ENCODE assay signal across 7 cellular contexts in the genomic region with DNA sequence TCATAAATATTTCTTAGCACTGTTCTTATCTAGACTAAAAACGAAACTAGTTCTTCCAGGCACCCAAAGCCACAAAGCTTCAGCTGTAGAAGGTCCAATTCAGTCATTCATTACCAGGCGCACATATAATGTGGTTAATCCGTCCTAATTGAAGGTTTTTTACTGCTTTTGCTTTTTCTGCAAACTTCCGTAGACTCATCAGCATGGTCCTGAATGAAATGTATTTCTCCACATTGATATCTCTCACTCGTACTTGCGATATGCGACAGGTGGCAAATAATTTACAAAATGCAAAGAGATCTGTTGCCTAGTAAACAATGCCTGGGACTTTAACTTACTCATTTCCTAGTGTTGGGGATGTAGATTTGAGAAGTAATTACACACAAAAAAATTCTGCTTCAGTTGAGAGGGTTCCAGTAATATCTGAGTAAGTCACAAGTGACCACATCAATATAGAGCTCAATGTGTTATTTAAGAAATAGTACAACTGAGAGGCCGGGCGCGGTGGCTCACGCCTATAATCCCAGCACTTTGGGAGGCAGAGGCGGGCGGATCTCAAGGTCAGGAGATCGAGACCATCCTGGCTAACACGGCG.
A peak's percentile ranks its signal among the peaks of the same experiment; 100 is the strongest.
DNase-seq lines count a peak whose midpoint lies in the region; ATAC-seq and TF ChIP-seq lines count a peak whose summit lies in the region.

No MANE protein-coding gene starts in this region.

- peak in 1 of 3 donors; percentile 29 for DNase-seq in Peyer's patch
- DNase-seq in mucosa of descending colon: peak; percentile 28 to 53 (median 28)
- DNase-seq in NCI-H748 treated with DMSO at 0.1 percent for 48 hours (lab: John Stamatoyannopoulos, UW): no peak
- DNase-seq in activated CD8-positive, alpha-beta memory T cell treated with anti-CD3 and anti-CD28 coated beads, Interleukin-2, amount 50 U/mL, for 4 hours: no peak
- no peak for DNase-seq in NCI-H1417 (lab: John Stamatoyannopoulos, UW)

- TF ChIP-seq CTCF in Peyer's patch (IDR thresholded peaks at IDR 0.05): no peak
- TF ChIP-seq CTCF in mucosa of descending colon (IDR thresholded peaks at IDR 0.05): no peak

- H3K4me3 ChIP-seq in Peyer's patch (peak overlapping the region; percentile 14 to 40 (median 28)), mucosa of descending colon (no peak overlapping the region)

- ATAC-seq in GM19023 (IDR thresholded peaks at IDR 0.05; ENCODE audit: unreplicated experiment) (peak; percentile 62), HG02852 (IDR thresholded peaks at IDR 0.05; ENCODE audit: unreplicated experiment) (peak; percentile 68), mucosa of descending colon (peak; percentile 79)

- H3K27me3 ChIP-seq in Peyer's patch: no peaks in the 10 kb centered on the region

- intact Hi-C loops in mucosa of descending colon (cut with DNase I, micrococcal nuclease): no loop called here

- no peak for TF ChIP-seq POLR2A in Peyer's patch (IDR thresholded peaks at IDR 0.05)

- H3K36me3 ChIP-seq in Peyer's patch: no peaks in the 10 kb centered on the region
- no peaks in the 10 kb centered on the region for H3K36me3 ChIP-seq in mucosa of descending colon (ENCODE audit: low read depth)

- H3K9me3 ChIP-seq in Peyer's patch: no peaks in the 10 kb centered on the region
- no peaks in the 10 kb centered on the region for H3K9me3 ChIP-seq in mucosa of descending colon

- H3K27ac ChIP-seq in Peyer's patch: peak overlapping the region; percentile 36 to 74 (median 54)

- H3K4me1 ChIP-seq in Peyer's patch: peaks cover 0 to 6% (median 1%) of the 10 kb centered on the region in 4 donors
- H3K4me1 ChIP-seq in mucosa of descending colon (ENCODE audit: low read depth): no peaks in the 10 kb centered on the region

Comparison
In these comparisons a context has a peak if more than half of its experiments do, and no peak if none do; other contexts are left out.
1. DNase-seq: peak in mucosa of descending colon (3 of 3); none in NCI-H748 treated with DMSO at 0.1 percent for 48 hours (single experiment), activated CD8-positive, alpha-beta memory T cell treated with anti-CD3 and anti-CD28 coated beads, Interleukin-2, amount 50 U/mL, for 4 hours (single experiment) and NCI-H1417 (0 of 3).
2. Peak in every context shown above with its lines, with median percentiles within 50 percentile points of each other: ATAC-seq.